ENCODE assay signal across 9 cellular contexts in the genomic region with DNA sequence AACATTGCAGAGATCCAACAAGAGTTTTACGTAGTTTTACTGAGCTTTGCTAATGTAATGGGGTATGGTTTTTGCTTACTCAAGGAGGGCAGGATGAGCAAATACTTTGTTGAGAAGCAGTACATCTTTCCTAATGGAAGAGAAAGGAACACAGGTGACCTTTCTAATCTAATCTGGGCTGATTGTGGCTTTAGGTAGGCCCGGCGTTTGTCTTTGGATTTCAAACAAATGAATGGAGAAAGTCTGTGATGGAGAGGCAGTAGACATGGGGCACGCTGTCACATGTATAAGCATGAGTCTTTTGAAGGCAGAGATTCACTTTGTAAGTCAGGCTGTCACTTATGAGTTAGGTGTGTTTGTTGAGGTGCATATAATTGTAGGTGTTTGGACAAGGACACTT. TPM values are rescaled to one million over a fixed set of nuclear protein-coding genes. Genes with fewer than 3 reads are reported as not detected.
DNase-seq lines count a peak whose midpoint lies in the region; ATAC-seq, FAIRE-seq and TF ChIP-seq lines count a peak whose summit lies in the region.
"Had no signal": no experiment of that assay in that cellular context is flagged by ENCODE, and none has a peak within 500 bp of the region (broad histone marks: within the 10 kb centered on the region; RNA-seq: fewer than 3 reads in every experiment).

No MANE protein-coding gene starts in this region.

- H3K36me3 ChIP-seq in GM12878 (ENCODE audit: control insufficient read depth in 2 of 2, insufficient read depth in 2 of 2, low read length in 1 of 2): no peaks in the 10 kb centered on the region; a peak in 1 of 4 replicates
- no peaks in the 10 kb centered on the region for H3K36me3 ChIP-seq in lower lobe of right lung
- no peaks in the 10 kb centered on the region for H3K36me3 ChIP-seq in transverse colon

- no peaks in the 10 kb centered on the region for H3K9me3 Mint-ChIP-seq in activated naive CD4-positive, alpha-beta T cell treated with anti-CD3 and anti-CD28 coated beads, Interleukin-2, amount 50 U/mL, for 24 hours

- TF ChIP-seq RAD21 in GM12878 (IDR thresholded peaks at IDR 0.05; ENCODE audit: insufficient read depth, low read depth, low read length): no peak

- no peaks in the 10 kb centered on the region for H4K20me1 ChIP-seq in GM12878 (ENCODE audit: control insufficient read depth, insufficient read depth)

- CTCF ChIA-PET in GM12878 (lab: Yijun Ruan, JAX): interaction anchor here (1.5 to 2.7 kb wide), 2 partner anchors 11 to 22 kb away, joined by 4 to 23 read pairs; no protein-coding TSS in a partner anchor

- H3K4me3 ChIP-seq in GM12878 (peak overlapping the region; percentile 44), lower lobe of right lung (peak overlapping the region; percentile 87), transverse colon (peak overlapping the region in 1 of 4 donors; percentile 87)

- RAD21 ChIA-PET in GM12878 (lab: Charles Lee; ENCODE audit: unreplicated experiment): interaction anchor here (0.7 to 3.0 kb wide), 5 partner anchors 12 to 162 kb away, joined by 3 to 16 read pairs (median 4); a partner anchor contains a TSS

- TF ChIP-seq EP300 in GM12878 (IDR thresholded peaks at IDR 0.05; ENCODE audit: borderline replicate concordance in 1 of 2, control insufficient read depth in 1 of 2, low read depth in 2 of 2, low read length in 2 of 2) (no peak), transverse colon (IDR thresholded peaks at IDR 0.05; ENCODE audit: low read depth) (no peak)

- H3K4me1 Mint-ChIP-seq in activated naive CD4-positive, alpha-beta T cell treated with anti-CD3 and anti-CD28 coated beads, Interleukin-2, amount 50 U/mL, for 24 hours: peaks cover 32% of the 10 kb centered on the region

- no peaks in the 10 kb centered on the region for H3K27me3 Mint-ChIP-seq in activated naive CD4-positive, alpha-beta T cell treated with anti-CD3 and anti-CD28 coated beads, Interleukin-2, amount 50 U/mL, for 24 hours

- H3K9ac ChIP-seq in GM12878 (ENCODE audit: control insufficient read depth, insufficient read depth, low read length): peak overlapping the region; percentile 91; the same call in 1 of the 2 replicates

- no peak for DNase-seq in activated naive CD4-positive, alpha-beta T cell (lab: John Stamatoyannopoulos, UW)
- DNase-seq in GM12878 (ENCODE audit: low read depth, low spot score) (no peak), lower lobe of right lung (no peak), transverse colon (no peak), A172 (ENCODE audit: low spot score) (no peak), glomerular visceral epithelial cell (ENCODE audit: extremely low spot score) (no peak)

- in situ Hi-C loops in GM12878 (cut with MboI) (no loop called here), transverse colon (cut with MboI; ENCODE audit: low pct_ligation_motif_present in 1 of 4, low pct_unique_long_range_greater_than_20kb in 1 of 4, low sequenced_read_pairs in 3 of 4) (no loop called here)

- ATAC-seq in GM12878 (0 out of 3 replicates have a peak, but pooled peaks have one; percentile 4), lower lobe of right lung (no peak), GM18861 (IDR thresholded peaks at IDR 0.05; ENCODE audit: unreplicated experiment) (no peak)

- no peak for TF ChIP-seq CTCF in GM12878 (IDR thresholded peaks at IDR 0.05 in 2 of 3, conservative IDR thresholded peaks at IDR 0.05 in 1 of 3; ENCODE audit: control insufficient read depth in 2 of 3, extremely low read depth in 1 of 3, insufficient read depth in 1 of 3, low read depth in 3 of 3, low read length in 3 of 3)
- TF ChIP-seq CTCF in lower lobe of right lung (IDR thresholded peaks at IDR 0.05): no peak
- no peak for TF ChIP-seq CTCF in transverse colon (IDR thresholded peaks at IDR 0.05)

- SMC1A ChIA-PET in GM12878 (lab: Charles Lee; ENCODE audit: uncharacterized antibody, unreplicated experiment): interaction anchor here (0.9 to 1.9 kb wide), 4 partner anchors 8 to 67 kb away, joined by 3 to 17 read pairs (median 6); no protein-coding TSS in a partner anchor

- FAIRE-seq in GM12878 (lab: Jason Lieb, UNC): peak; percentile 64

- peak overlapping the region; percentile 90 for H3K4me2 ChIP-seq in GM12878 (ENCODE audit: control insufficient read depth, insufficient read depth)

- 98% methylated on average over 4 of the region's 4 CpGs for WGBS in GM12878 (ENCODE audit: insufficient coverage, insufficient replicate concordance, low lambda C conversion rate, missing lambda C conversion rate)
- 63 to 74% methylated on average over 4 of the region's 4 CpGs for WGBS in transverse colon (ENCODE audit: low coverage in 1 of 2), 2 donors

- H3K9me3 ChIP-seq in GM12878 (replicated peaks; ENCODE audit: control insufficient read depth, insufficient read depth, low read length): no peaks in the 10 kb centered on the region
- H3K9me3 ChIP-seq in lower lobe of right lung: no peaks in the 10 kb centered on the region
- H3K9me3 ChIP-seq in transverse colon: no peaks in the 10 kb centered on the region

- TF ChIP-seq POLR2A in GM12878 (IDR thresholded peaks at IDR 0.05; ENCODE audit: low read depth, low read length) (no peak), transverse colon (IDR thresholded peaks at IDR 0.05) (no peak)

- peaks cover 4% of the 10 kb centered on the region for H3K36me3 Mint-ChIP-seq in activated naive CD4-positive, alpha-beta T cell treated with anti-CD3 and anti-CD28 coated beads, Interleukin-2, amount 50 U/mL, for 24 hours

- BruUV-seq in GM12878 (replicated peaks; lab: Mats Ljungman, UMichigan): TSS peak; percentile 83

- peaks cover 51% of the 10 kb centered on the region for H3K79me2 ChIP-seq in GM12878 (ENCODE audit: control insufficient read depth, insufficient read depth, low read length)

- POLR2A ChIA-PET in GM12878 (lab: Charles Lee): interaction anchor here (0.6 to 2.8 kb wide), 7 partner anchors 8 to 457 kb away, joined by 3 to 22 read pairs (median 3); no protein-coding TSS in a partner anchor

- intact Hi-C loops in GM12878 (cut with micrococcal nuclease; ENCODE audit: unreplicated experiment): no loop called here
- intact Hi-C loops in lower lobe of right lung (cut with DNase I): no loop called here
- intact Hi-C loops in transverse colon (cut with DNase I; ENCODE audit: low total_unique reads): loop anchor here (2.0 kb wide), 1 partner anchor 57 kb away; a partner anchor contains a TSS

- H3K27me3 ChIP-seq in GM12878 (replicated peaks in 1 of 2; ENCODE audit: control insufficient read depth in 2 of 2, insufficient read depth in 2 of 2, low read length in 1 of 2): no peaks in the 10 kb centered on the region
- no peaks in the 10 kb centered on the region for H3K27me3 ChIP-seq in lower lobe of right lung (ENCODE audit: low read depth)
- no peaks in the 10 kb centered on the region for H3K27me3 ChIP-seq in transverse colon

- H3K4me1 ChIP-seq in GM12878 (ENCODE audit: control insufficient read depth, insufficient read depth, low read length): no peaks in the 10 kb centered on the region; the same call in 1 of the 2 replicates
- H3K4me1 ChIP-seq in lower lobe of right lung: peaks cover 32% of the 10 kb centered on the region
- peaks cover 7 to 42% (median 21%) of the 10 kb centered on the region in 4 donors for H3K4me1 ChIP-seq in transverse colon

- peak overlapping the region; percentile 30 for H3K27ac Mint-ChIP-seq in activated naive CD4-positive, alpha-beta T cell treated with anti-CD3 and anti-CD28 coated beads, Interleukin-2, amount 50 U/mL, for 24 hours

- H3K27ac ChIP-seq in GM12878 (ENCODE audit: control insufficient read depth, insufficient read depth) (peak overlapping the region; percentile 7; the same call in 1 of the 2 replicates), lower lobe of right lung (peak overlapping the region; percentile 88), transverse colon (peak overlapping the region; percentile 78 to 99 (median 92))

- no peak overlapping the region for H2AFZ ChIP-seq in GM12878 (ENCODE audit: control insufficient read depth, low read depth, low read length)

- peak overlapping the region; percentile 91 for H3K4me3 Mint-ChIP-seq in activated naive CD4-positive, alpha-beta T cell treated with anti-CD3 and anti-CD28 coated beads, Interleukin-2, amount 50 U/mL, for 24 hours

RNA-seq across cellular contexts. Expression of a gene that starts 1.7 kb away (rescaled TPM):
- 27.6 and 32.4 TPM in 2 replicates for total RNA-seq in GM12878 (2013; cell fraction: nucleolus; rRNA removed)
- 20.9 and 25.8 TPM in 2 replicates for total RNA-seq in GM12878 (2014; rRNA removed)
- total RNA-seq in GM12878 (2014; rRNA removed; fragmentation: Illumina TruSeq; extraction: Trizol): 14.0 and 18.3 TPM in 2 replicates
- total RNA-seq in GM12878 (2021): 48.9 and 55.2 TPM in 2 replicates
- 12.7 TPM for polyA plus RNA-seq in GM12878 (2011; ENCODE audit: low read depth)
- 15.9 and 41.0 TPM in 2 replicates for polyA plus RNA-seq in GM12878 (2011; rRNA removed)
- polyA plus RNA-seq in GM12878 (2011; cell fraction: cytosol; rRNA removed): 41.6 and 44.7 TPM in 2 replicates
- polyA plus RNA-seq in GM12878 (2011; cell fraction: nucleus; rRNA removed): 104 and 109 TPM in 2 replicates
- polyA plus RNA-seq in GM12878 (2012): 28.8 and 32.5 TPM in 2 replicates
- polyA plus RNA-seq in GM12878 (2014; fragmentation: Illumina TruSeq; extraction: Trizol): 7.4 and 20.2 TPM in 2 replicates
- polyA plus RNA-seq in GM12878 (2014; fragmentation: Nextera tagmentation; extraction: Ambion mirVana): under 1 TPM; 0.37 to 0.53 TPM
- 38.6 and 47.2 TPM in 2 replicates for polyA plus RNA-seq in GM12878 (2014; rRNA removed)
- 1 to 10 TPM; 6.8 to 7.9 TPM for polyA plus RNA-seq in GM12878 (2016; fragmentation: Nextera tagmentation; extraction: Ambion mirVana)
- polyA minus RNA-seq in GM12878 (2011; rRNA and poly(A)+ RNA removed): 21.9 and 39.1 TPM in 2 replicates
- 22.9 and 24.8 TPM in 2 replicates for polyA minus RNA-seq in GM12878 (2011; cell fraction: cytosol; rRNA and poly(A)+ RNA removed)
- 12.6 and 18.6 TPM in 2 replicates for polyA minus RNA-seq in GM12878 (2011; cell fraction: nucleus; rRNA and poly(A)+ RNA removed)
- 80.4 TPM for total RNA-seq in lower lobe of right lung
- 10 to 100 TPM; 27.7 to 40.3 (median 33.0) TPM for total RNA-seq in transverse colon
- 18.4 and 22.2 TPM in 2 replicates for total RNA-seq in A172 (2014; rRNA removed; shearing (Covaris generic))

RNA-seq across cellular contexts. Expression of a gene that starts 50.2 kb away (rescaled TPM):
- total RNA-seq in GM12878 (2013; cell fraction: nucleolus; rRNA removed): 0.40 and 0.54 TPM in 2 replicates
- total RNA-seq in GM12878 (2014; rRNA removed) (0.34 and 0.82 TPM in 2 replicates), GM12878 (2014; rRNA removed; fragmentation: Illumina TruSeq; extraction: Trizol) (0.28 and 0.45 TPM in 2 replicates), GM12878 (2021) (0.69 and 0.90 TPM in 2 replicates), lower lobe of right lung (3.5 TPM), transverse colon (10 to 100 TPM; 12.9 to 73.3 (median 36.2) TPM)
- polyA plus RNA-seq in GM12878 (2011; ENCODE audit: low read depth): 0.14 TPM
- polyA plus RNA-seq in GM12878 (2011; rRNA removed) (0.10 and 0.30 TPM in 2 replicates), GM12878 (2014; fragmentation: Illumina TruSeq; extraction: Trizol) (0.35 and 0.48 TPM in 2 replicates), GM12878 (2014; fragmentation: Nextera tagmentation; extraction: Ambion mirVana) (under 1 TPM; 0.02 to 0.13 TPM), GM12878 (2014; rRNA removed) (1.6 and 2.0 TPM in 2 replicates), GM12878 (2016; fragmentation: Nextera tagmentation; extraction: Ambion mirVana) (under 1 TPM; 0.05 to 0.50 TPM)
- polyA plus RNA-seq in GM12878 (2011; cell fraction: cytosol; rRNA removed): 0.28 and 0.38 TPM in 2 replicates
- 0.97 and 1.1 TPM in 2 replicates for polyA plus RNA-seq in GM12878 (2011; cell fraction: nucleus; rRNA removed)
- 0.32 and 0.38 TPM in 2 replicates for polyA plus RNA-seq in GM12878 (2012)
- 0.15 and 0.57 TPM in 2 replicates for polyA minus RNA-seq in GM12878 (2011; rRNA and poly(A)+ RNA removed)
- not detected in 2 replicates for polyA minus RNA-seq in GM12878 (2011; cell fraction: cytosol; rRNA and poly(A)+ RNA removed)
- 0.48 and 0.77 TPM in 2 replicates for polyA minus RNA-seq in GM12878 (2011; cell fraction: nucleus; rRNA and poly(A)+ RNA removed)
- total RNA-seq in A172 (2014; rRNA removed; shearing (Covaris generic)): 1.1 TPM in 1 of 2 replicates, not detected in the other

RNA-seq across cellular contexts. Expression of a gene that starts 56.5 kb away (rescaled TPM):
- total RNA-seq in GM12878 (2013; cell fraction: nucleolus; rRNA removed): not detected in 2 replicates
- total RNA-seq in GM12878 (2014; rRNA removed) (not detected in 2 replicates), GM12878 (2014; rRNA removed; fragmentation: Illumina TruSeq; extraction: Trizol) (not detected in 2 replicates), GM12878 (2021) (not detected in 2 replicates), lower lobe of right lung (not detected), transverse colon (10 to 100 TPM in 3 of 4 donors, 1 to 10 TPM in 1; 1.8 to 30.3 (median 19.2) TPM)
- not detected for polyA plus RNA-seq in GM12878 (2011; ENCODE audit: low read depth)
- polyA plus RNA-seq in GM12878 (2011; rRNA removed) (not detected in 2 replicates), GM12878 (2014; fragmentation: Illumina TruSeq; extraction: Trizol) (not detected in 2 replicates), GM12878 (2014; fragmentation: Nextera tagmentation; extraction: Ambion mirVana) (not detected), GM12878 (2014; rRNA removed) (not detected in 2 replicates), GM12878 (2016; fragmentation: Nextera tagmentation; extraction: Ambion mirVana) (not detected)
- not detected in 2 replicates for polyA plus RNA-seq in GM12878 (2011; cell fraction: cytosol; rRNA removed)
- not detected in 2 replicates for polyA plus RNA-seq in GM12878 (2011; cell fraction: nucleus; rRNA removed)
- not detected in 2 replicates for polyA plus RNA-seq in GM12878 (2012)
- polyA minus RNA-seq in GM12878 (2011; rRNA and poly(A)+ RNA removed): not detected in 2 replicates
- polyA minus RNA-seq in GM12878 (2011; cell fraction: cytosol; rRNA and poly(A)+ RNA removed): not detected in 2 replicates
- not detected in 2 replicates for polyA minus RNA-seq in GM12878 (2011; cell fraction: nucleus; rRNA and poly(A)+ RNA removed)
- not detected in 2 replicates for total RNA-seq in A172 (2014; rRNA removed; shearing (Covaris generic))
- total RNA-seq: Daoy had no signal

Comparison
In these comparisons a context has a peak if more than half of its experiments do, and no peak if none do; other contexts are left out.
1. H3K27ac ChIP-seq: peak in every context shown above with its lines; median percentile 92 in transverse colon; 88 in lower lobe of right lung; 7 in GM12878.